In the genomic region with DNA sequence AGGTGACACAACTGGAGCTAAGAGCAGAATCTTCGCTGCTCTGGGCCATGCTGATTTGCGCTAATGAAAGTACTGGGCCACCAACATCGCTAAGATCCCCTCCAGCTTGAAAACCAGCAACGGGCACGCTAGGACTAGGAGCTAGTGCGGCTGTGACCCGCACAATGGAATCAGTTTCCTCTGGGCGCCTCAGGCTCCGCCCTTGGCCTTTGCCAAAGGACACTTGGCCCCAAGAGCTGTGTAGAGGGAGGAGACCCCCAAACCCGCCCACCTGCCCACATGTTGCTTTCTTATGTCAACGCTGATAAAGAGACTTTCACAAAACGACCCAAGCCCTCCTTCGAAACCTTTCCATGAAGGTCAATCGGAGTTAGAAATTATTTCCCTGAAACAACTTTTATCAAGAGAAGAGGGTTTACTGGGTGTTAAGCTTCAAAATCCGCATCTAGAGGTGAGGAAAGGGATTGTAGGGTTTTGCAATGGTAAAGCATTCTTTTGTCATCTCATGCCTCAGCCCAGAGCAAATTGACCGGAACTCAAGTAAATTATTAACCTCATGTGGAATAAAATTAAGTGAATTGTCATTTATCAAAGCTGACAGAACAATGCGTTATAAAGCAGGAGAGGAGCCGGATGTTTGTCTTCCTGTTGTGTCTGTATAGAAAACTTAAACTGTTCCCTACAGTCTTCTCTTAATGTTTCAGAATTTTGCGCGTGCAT, we compare ENCODE assay signal across 19 cellular contexts. TPM values are rescaled to one million over a fixed set of nuclear protein-coding genes. Genes with fewer than 3 reads are reported as not detected.
"Had no signal": no experiment of that assay in that cellular context is flagged by ENCODE, and none has a peak within 500 bp of the region (broad histone marks: within the 10 kb centered on the region; RNA-seq: fewer than 3 reads in every experiment).

No MANE protein-coding gene starts in this region.

- DNase-seq: activated effector memory CD4-positive, alpha-beta T cell treated with anti-CD3 and anti-CD28 coated beads, Interleukin-2, amount 50 U/mL, for 16 hours; activated T-cell treated with anti-CD3 and anti-CD28 coated beads, Interleukin-2, amount 50 U/mL, for 4 hours; amniotic stem cell; body of pancreas; effector memory CD8-positive, alpha-beta T cell; hippocampal formation; left colon; naive thymus-derived CD8-positive, alpha-beta T cell; psoas muscle; sigmoid colon; stimulated activated CD4-positive, alpha-beta T cell treated with anti-CD3 and anti-CD28 coated beads, Interleukin-12 subunit alpha, Interleukin-12 subunit beta, amount 100 ng/mL, for 4 hours; stimulated activated naive CD4-positive, alpha-beta T cell; T-helper 2 cell had no signal

- H3K4me3 ChIP-seq: body of pancreas, psoas muscle, sigmoid colon, suprapubic skin, upper lobe of left lung had no signal

- H3K36me3 ChIP-seq: sigmoid colon, suprapubic skin, upper lobe of left lung had no signal

- H3K4me1 ChIP-seq: body of pancreas, psoas muscle, sigmoid colon, suprapubic skin, upper lobe of left lung had no signal

- H3K27me3 ChIP-seq: body of pancreas, sigmoid colon, suprapubic skin, upper lobe of left lung had no signal

- H3K27ac ChIP-seq: body of pancreas, epithelial cell of prostate, psoas muscle, sigmoid colon, suprapubic skin, upper lobe of left lung had no signal

- FAIRE-seq: TTC549 had no signal

- H3K9me3 ChIP-seq: body of pancreas, sigmoid colon, suprapubic skin, upper lobe of left lung had no signal

RNA-seq across cellular contexts. Expression of gene ABCB5, which starts 9.4 kb away (rescaled TPM):
- total RNA-seq: activated naive CD4-positive, alpha-beta T cell treated with anti-CD3 and anti-CD28 coated beads, Interleukin-2, amount 50 U/mL, for 72 hours; activated T-cell treated with anti-CD3 and anti-CD28 coated beads, Interleukin-2, amount 50 U/mL, for 4 hours; lung microvascular endothelial cell; naive thymus-derived CD8-positive, alpha-beta T cell; psoas muscle had no signal
- polyA plus RNA-seq: naive thymus-derived CD8-positive, alpha-beta T cell; psoas muscle had no signal
